In genomic region chr7:134802762-134803161, GRCh38 we compare ENCODE assay signal across 15 cellular contexts. TPM values are rescaled to one million over a fixed set of nuclear protein-coding genes. Genes with fewer than 3 reads are reported as not detected.
DNase-seq lines count a peak whose midpoint lies in the region; ATAC-seq and TF ChIP-seq lines count a peak whose summit lies in the region.
"Had no signal": no experiment of that assay in that cellular context is flagged by ENCODE, and none has a peak within 500 bp of the region (broad histone marks: within the 10 kb centered on the region; RNA-seq: fewer than 3 reads in every experiment).

No MANE protein-coding gene starts in this region.

- H3K36me3 Mint-ChIP-seq in chondrocyte (ENCODE audit: low read depth) (peaks cover 61% of the 10 kb centered on the region), osteocyte (ENCODE audit: unreplicated experiment) (peaks cover 72% of the 10 kb centered on the region)
- H3K36me3 Mint-ChIP-seq: CD8-positive, alpha-beta memory T cell had no signal

- H3K4me3 Mint-ChIP-seq in chondrocyte (ENCODE audit: unreplicated experiment) (no peak overlapping the region), osteocyte (ENCODE audit: unreplicated experiment) (no peak overlapping the region)
- H3K4me3 Mint-ChIP-seq: CD8-positive, alpha-beta memory T cell; GM23338 had no signal

- TF ChIP-seq CTCF in RWPE2 (IDR thresholded peaks at IDR 0.05; ENCODE audit: poor library complexity, severe bottlenecking) = no peak
- TF ChIP-seq CTCF in chondrocyte (IDR thresholded peaks at IDR 0.05) = no peak
- TF ChIP-seq CTCF in osteocyte (IDR thresholded peaks at IDR 0.05) = no peak

- H3K27ac ChIP-seq in RWPE2 (ENCODE audit: poor library complexity, severe bottlenecking) = peak overlapping the region; percentile 65
- H3K27ac ChIP-seq: BLaER1 had no signal

- no peak overlapping the region for H3K4me3 ChIP-seq in RWPE2 (ENCODE audit: severe bottlenecking)
- H3K4me3 ChIP-seq: BLaER1, GM23338 had no signal

- H3K36me3 ChIP-seq in RWPE2 (ENCODE audit: low read depth) = peaks cover 26% of the 10 kb centered on the region; the same call in 1 of the 2 replicates

- H3K27me3 ChIP-seq in RWPE2 (ENCODE audit: insufficient read depth, poor library complexity, severe bottlenecking) = no peaks in the 10 kb centered on the region
- H3K27me3 ChIP-seq: BLaER1 had no signal

- H3K4me1 ChIP-seq in RWPE2 (ENCODE audit: insufficient read depth, poor library complexity, severe bottlenecking) = peaks cover 42% of the 10 kb centered on the region
- H3K4me1 ChIP-seq: Caco-2 had no signal

- ATAC-seq in RWPE2 (ENCODE audit: low read depth) = no peak
- ATAC-seq: GM23338 had no signal

- H3K9me3 Mint-ChIP-seq in chondrocyte (ENCODE audit: low read depth) (no peaks in the 10 kb centered on the region), osteocyte (ENCODE audit: unreplicated experiment) (peaks cover 9% of the 10 kb centered on the region)

- H3K9me3 ChIP-seq in RWPE2 (ENCODE audit: severe bottlenecking) = no peaks in the 10 kb centered on the region
- H3K9me3 ChIP-seq: Caco-2 had no signal

- H3K27me3 Mint-ChIP-seq in chondrocyte (ENCODE audit: low read depth) (no peaks in the 10 kb centered on the region), osteocyte (ENCODE audit: unreplicated experiment) (no peaks in the 10 kb centered on the region)

- DNase-seq in EH (ENCODE audit: low read depth) (peak; percentile 22), RWPE2 (ENCODE audit: low spot score) (no peak), chondrocyte (ENCODE audit: low spot score) (no peak), osteocyte (ENCODE audit: extremely low spot score, unreplicated experiment) (no peak), NCI-H2107 treated with DMSO at 0.1 percent for 48 hours (lab: John Stamatoyannopoulos, UW; ENCODE audit: unreplicated experiment) (no peak), globus pallidus (ENCODE audit: low spot score) (no peak)
- no peak for DNase-seq in activated CD8-positive, alpha-beta memory T cell treated with anti-CD3 and anti-CD28 coated beads for 24 hours
- DNase-seq: 8988T; AML-193; Caco-2; CD8-positive, alpha-beta memory T cell; DND-41; H7 had no signal

- peaks cover 90% of the 10 kb centered on the region for H3K4me1 Mint-ChIP-seq in chondrocyte (ENCODE audit: low read depth)
- peaks cover 75% of the 10 kb centered on the region for H3K4me1 Mint-ChIP-seq in osteocyte (ENCODE audit: unreplicated experiment)
- H3K4me1 Mint-ChIP-seq: CD8-positive, alpha-beta memory T cell had no signal

- peak overlapping the region; percentile 87 for H3K27ac Mint-ChIP-seq in chondrocyte (ENCODE audit: unreplicated experiment)
- peak overlapping the region; percentile 4 for H3K27ac Mint-ChIP-seq in osteocyte (ENCODE audit: unreplicated experiment)
- H3K27ac Mint-ChIP-seq: CD8-positive, alpha-beta memory T cell; GM23338 had no signal

RNA-seq across cellular contexts. Expression of gene CALD1, which starts 23.3 kb away (rescaled TPM):
- total RNA-seq in chondrocyte (1,623 to 1,979 TPM (median 1,941 TPM) in 3 replicates), osteocyte (781 and 807 TPM in 2 replicates)
